ENCODE assay signal across 10 cellular contexts in the genomic region with DNA sequence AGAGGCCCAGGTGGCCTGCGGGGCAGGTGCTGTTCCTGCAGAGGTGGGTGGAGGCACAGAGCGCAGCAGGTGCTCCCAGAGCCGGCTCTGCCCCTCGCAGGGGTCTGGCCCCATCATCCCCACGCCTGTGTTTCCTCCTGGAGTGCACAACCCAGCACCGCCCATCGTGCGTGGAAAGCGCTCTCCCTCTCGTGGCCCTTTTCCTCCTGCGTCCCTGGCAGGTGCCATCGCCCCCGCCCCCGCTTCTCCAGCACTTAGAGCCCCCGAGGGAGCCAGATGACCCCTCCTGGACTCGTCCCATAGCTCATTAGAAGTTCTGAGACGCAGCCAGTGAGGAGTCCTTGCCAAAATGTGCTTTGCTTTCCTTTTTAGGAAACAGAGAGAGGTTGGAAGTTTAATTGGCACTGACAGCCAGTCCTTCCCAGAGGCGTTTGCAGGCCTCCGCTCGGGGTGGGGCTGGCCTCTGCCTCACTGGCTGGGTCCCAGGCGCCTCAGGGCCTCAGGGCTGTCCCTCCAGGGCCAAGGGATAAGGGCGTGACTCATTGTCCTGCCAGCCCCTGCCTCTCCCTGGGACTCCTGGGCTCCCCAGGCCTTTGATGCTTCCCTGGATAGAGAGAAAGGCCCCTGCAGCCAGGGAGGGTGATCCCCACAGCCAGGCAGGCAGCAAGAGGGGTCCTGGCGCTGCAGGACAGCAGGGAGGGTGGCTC. TPM values are rescaled to one million over a fixed set of nuclear protein-coding genes. Genes with fewer than 3 reads are reported as not detected.
A peak's percentile ranks its signal among the peaks of the same experiment; 100 is the strongest.
DNase-seq lines count a peak whose midpoint lies in the region; ATAC-seq and TF ChIP-seq lines count a peak whose summit lies in the region.
"Had no signal": no experiment of that assay in that cellular context is flagged by ENCODE, and none has a peak within 500 bp of the region (broad histone marks: within the 10 kb centered on the region; RNA-seq: fewer than 3 reads in every experiment).

No MANE protein-coding gene starts in this region.

- peaks cover 2% of the 10 kb centered on the region for H3K36me3 ChIP-seq in BJ (ENCODE audit: control insufficient read depth, insufficient read depth, low read length)

- ATAC-seq in Right ventricle myocardium inferior (peak; percentile 96), GM21717 (IDR thresholded peaks at IDR 0.05; ENCODE audit: unreplicated experiment) (no peak)
- ATAC-seq in stimulated activated naive CD8-positive, alpha-beta T cell treated with anti-CD3 and anti-CD28 coated beads, Interleukin-15, Interleukin-2, amounts not matched to agents 100 U/mL and 50 U/mL, for 24 hours = no peak

- TF ChIP-seq CTCF in BJ (IDR thresholded peaks at IDR 0.05; ENCODE audit: insufficient read depth, low read depth, low read length) = no peak

- no peak overlapping the region for H3K4me3 ChIP-seq in BJ (ENCODE audit: low read depth, low read length)

- intact Hi-C loops in Right ventricle myocardium inferior (cut with DNase I) = loop anchor here (2.0 kb wide), 1 partner anchor 87 kb away; no protein-coding TSS in a partner anchor

- H3K27me3 ChIP-seq in BJ (ENCODE audit: control insufficient read depth, insufficient read depth, low read length) = no peaks in the 10 kb centered on the region

- DNase-seq in BJ (ENCODE audit: low read depth) = peak; percentile 41
- DNase-seq in SK-N-DZ (ENCODE audit: low spot score) = peak; percentile 57
- peak; percentile 91 for DNase-seq in Right ventricle myocardium inferior (ENCODE audit: missing footprints)
- peak; percentile 47 for DNase-seq in pons (ENCODE audit: low spot score)
- DNase-seq in NCI-H2029 (lab: John Stamatoyannopoulos, UW) = no peak
- DNase-seq in activated gamma-delta T cell treated with Interleukin-2 at 50 U/mL for 16 hours = no peak
- no peak for DNase-seq in stimulated activated naive CD8-positive, alpha-beta T cell treated with anti-CD3 and anti-CD28 coated beads, Interleukin-15, Interleukin-2, amounts not matched to agents 100 U/mL and 50 U/mL, for 24 hours
- DNase-seq: DND-41; effector memory CD4-positive, alpha-beta T cell had no signal

- CTCF ChIA-PET in BJ (lab: Yijun Ruan, JAX) = interaction anchor here (0.6 to 2.1 kb wide), 3 partner anchors 68 to 532 kb away, joined by 3 to 5 read pairs (median 3); no protein-coding TSS in a partner anchor

- POLR2A ChIA-PET in BJ (lab: Charles Lee) = no interaction called here

RNA-seq across cellular contexts. Expression of a gene that starts 32.2 kb away (rescaled TPM):
- polyA plus RNA-seq in BJ (2011; rRNA removed) = 27.3 and 30.7 TPM in 2 replicates
- 6.0 and 9.1 TPM in 2 replicates for polyA minus RNA-seq in BJ (2011; rRNA and poly(A)+ RNA removed)
- 18.4 and 18.6 TPM in 2 replicates for polyA plus RNA-seq in SK-N-DZ (2014; cell fraction: cytosol; rRNA removed)
- polyA plus RNA-seq in SK-N-DZ (2014; cell fraction: nucleus; rRNA removed) = 13.8 and 17.7 TPM in 2 replicates
- 19.0 TPM for total RNA-seq in Right ventricle myocardium inferior

Comparison
In these comparisons a context has a peak if more than half of its experiments do, and no peak if none do; other contexts are left out.
1. DNase-seq: peak in BJ (single experiment), SK-N-DZ (single experiment), Right ventricle myocardium inferior (single experiment) and pons (single experiment); none in NCI-H2029 (single experiment), activated gamma-delta T cell treated with Interleukin-2 at 50 U/mL for 16 hours (single experiment) and stimulated activated naive CD8-positive, alpha-beta T cell treated with anti-CD3 and anti-CD28 coated beads, Interleukin-15, Interleukin-2, amounts not matched to agents 100 U/mL and 50 U/mL, for 24 hours (single experiment).